In the genomic region with DNA sequence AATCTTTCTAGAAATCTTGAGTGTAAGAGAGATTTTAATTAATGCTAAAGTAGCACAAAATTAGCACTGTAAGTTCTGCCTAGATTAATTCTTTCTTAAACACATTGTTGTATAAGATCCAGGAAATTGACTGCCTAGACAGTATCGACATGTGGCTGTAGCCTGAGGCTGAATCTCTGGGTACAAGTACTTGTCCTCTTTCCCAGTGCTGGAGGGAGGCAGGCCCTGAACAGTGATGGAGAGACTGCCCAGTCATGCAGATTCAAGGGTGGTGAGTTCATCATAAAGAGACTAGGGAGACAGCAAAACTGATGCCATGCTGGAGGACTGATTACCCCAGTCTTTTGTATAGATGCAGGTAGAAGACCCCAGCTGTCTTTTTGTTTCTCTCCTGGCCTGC, we compare ENCODE assay signal across 13 cellular contexts.
"Had no signal": no experiment of that assay in that cellular context is flagged by ENCODE, and none has a peak within 500 bp of the region (broad histone marks: within the 10 kb centered on the region; RNA-seq: fewer than 3 reads in every experiment).

No MANE protein-coding gene starts in this region.

- H3K9me3 Mint-ChIP-seq: activated naive CD4-positive, alpha-beta T cell treated with anti-CD3 and anti-CD28 coated beads for 36 hours; activated naive CD8-positive, alpha-beta T cell treated with anti-CD3 and anti-CD28 coated beads, Interleukin-2, amount 50 U/mL, for 24 hours; activated T-helper 17 cell treated with anti-CD3 and anti-CD28 coated beads, Interleukin-2, amount 50 U/mL, for 72 hours; nephron progenitor cell; stimulated activated naive CD8-positive, alpha-beta T cell treated with anti-CD3 and anti-CD28 coated beads, Interleukin-15, Interleukin-2, amounts not matched to agents 100 ng/mL and 50 ng/mL, for 24 hours had no signal

- DNase-seq: activated CD4-positive, alpha-beta T cell treated with anti-CD3 and anti-CD28 coated beads, Interleukin-2, amount 50 U/mL, for 48 hours; activated naive CD4-positive, alpha-beta T cell treated with anti-CD3 and anti-CD28 coated beads for 36 hours; activated naive CD8-positive, alpha-beta T cell treated with anti-CD3 and anti-CD28 coated beads, Interleukin-2, amount 50 U/mL, for 24 hours; glutamatergic neuron; hypothalamus; mesendoderm; nephron progenitor cell; right lobe of liver; T-helper 17 cell; upper lobe of right lung; WERI-Rb-1 had no signal

- H3K4me3 Mint-ChIP-seq: activated naive CD4-positive, alpha-beta T cell treated with anti-CD3 and anti-CD28 coated beads for 36 hours; activated naive CD8-positive, alpha-beta T cell treated with anti-CD3 and anti-CD28 coated beads, Interleukin-2, amount 50 U/mL, for 24 hours; activated T-helper 17 cell treated with anti-CD3 and anti-CD28 coated beads, Interleukin-2, amount 50 U/mL, for 72 hours; nephron progenitor cell; stimulated activated naive CD8-positive, alpha-beta T cell treated with anti-CD3 and anti-CD28 coated beads, Interleukin-15, Interleukin-2, amounts not matched to agents 100 ng/mL and 50 ng/mL, for 24 hours; T-helper 17 cell had no signal

- H3K27me3 Mint-ChIP-seq: activated naive CD8-positive, alpha-beta T cell treated with anti-CD3 and anti-CD28 coated beads, Interleukin-2, amount 50 U/mL, for 24 hours; stimulated activated naive CD8-positive, alpha-beta T cell treated with anti-CD3 and anti-CD28 coated beads, Interleukin-15, Interleukin-2, amounts not matched to agents 100 ng/mL and 50 ng/mL, for 24 hours had no signal

- H3K27ac Mint-ChIP-seq: activated naive CD4-positive, alpha-beta T cell treated with anti-CD3 and anti-CD28 coated beads for 36 hours; activated naive CD8-positive, alpha-beta T cell treated with anti-CD3 and anti-CD28 coated beads, Interleukin-2, amount 50 U/mL, for 24 hours; activated T-helper 17 cell treated with anti-CD3 and anti-CD28 coated beads, Interleukin-2, amount 50 U/mL, for 72 hours; nephron progenitor cell; stimulated activated naive CD8-positive, alpha-beta T cell treated with anti-CD3 and anti-CD28 coated beads, Interleukin-15, Interleukin-2, amounts not matched to agents 100 ng/mL and 50 ng/mL, for 24 hours; T-helper 17 cell had no signal

- H3K4me1 Mint-ChIP-seq: activated naive CD8-positive, alpha-beta T cell treated with anti-CD3 and anti-CD28 coated beads, Interleukin-2, amount 50 U/mL, for 24 hours; activated T-helper 17 cell treated with anti-CD3 and anti-CD28 coated beads, Interleukin-2, amount 50 U/mL, for 72 hours; T-helper 17 cell had no signal

- ATAC-seq: activated naive CD8-positive, alpha-beta T cell treated with anti-CD3 and anti-CD28 coated beads, Interleukin-2, amount 50 U/mL, for 24 hours; activated T-helper 17 cell treated with anti-CD3 and anti-CD28 coated beads, Interleukin-2, amount 50 U/mL, for 72 hours; right lobe of liver; T-helper 17 cell; upper lobe of right lung had no signal
